Comparison of ENCODE assay signal across 1 cellular context in the genomic region with DNA sequence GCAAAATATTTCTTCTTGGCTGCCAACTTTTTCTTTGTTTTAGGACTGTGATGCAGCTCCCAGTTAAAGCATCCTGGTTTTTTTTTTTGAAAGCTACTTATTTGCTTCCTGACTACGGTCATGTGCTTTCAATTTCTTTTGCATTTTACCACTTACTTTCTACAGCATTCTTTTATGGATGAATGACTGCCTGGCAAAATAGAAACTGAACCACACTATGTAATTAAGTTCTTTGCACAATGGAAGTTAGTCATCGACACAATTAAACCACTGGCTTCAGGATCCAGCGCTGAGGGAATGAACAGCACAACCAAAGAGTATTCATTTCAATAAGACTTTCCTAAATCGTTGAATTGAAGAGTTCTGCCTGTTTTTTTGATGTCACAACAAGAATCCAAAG.
TF ChIP-seq lines count a peak whose summit lies in the region.

No MANE protein-coding gene starts in this region.

TF ChIP-seq in H1, 55 proteins besides CTCF, POLR2A, EP300 and RAD21 (continued from another document):
- TF ChIP-seq, protein P1, sequence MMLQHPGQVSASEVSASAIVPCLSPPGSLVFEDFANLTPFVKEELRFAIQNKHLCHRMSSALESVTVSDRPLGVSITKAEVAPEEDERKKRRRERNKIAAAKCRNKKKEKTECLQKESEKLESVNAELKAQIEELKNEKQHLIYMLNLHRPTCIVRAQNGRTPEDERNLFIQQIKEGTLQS (IDR thresholded peaks at IDR 0.05; ENCODE audit: insufficient read depth, low read depth, low read length) = no peak
- TF ChIP-seq, protein P2, sequence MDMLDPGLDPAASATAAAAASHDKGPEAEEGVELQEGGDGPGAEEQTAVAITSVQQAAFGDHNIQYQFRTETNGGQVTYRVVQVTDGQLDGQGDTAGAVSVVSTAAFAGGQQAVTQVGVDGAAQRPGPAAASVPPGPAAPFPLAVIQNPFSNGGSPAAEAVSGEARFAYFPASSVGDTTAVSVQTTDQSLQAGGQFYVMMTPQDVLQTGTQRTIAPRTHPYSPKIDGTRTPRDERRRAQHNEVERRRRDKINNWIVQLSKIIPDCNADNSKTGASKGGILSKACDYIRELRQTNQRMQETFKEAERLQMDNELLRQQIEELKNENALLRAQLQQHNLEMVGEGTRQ (IDR thresholded peaks at IDR 0.05; ENCODE audit: low read length) = no peak
- TF ChIP-seq ASH2L (IDR thresholded peaks at IDR 0.05; ENCODE audit: low read length) = no peak
- no peak for TF ChIP-seq ZNF274 (IDR thresholded peaks at IDR 0.05; ENCODE audit: borderline replicate concordance, extremely low read depth, low read length)
- TF ChIP-seq, protein P3, sequence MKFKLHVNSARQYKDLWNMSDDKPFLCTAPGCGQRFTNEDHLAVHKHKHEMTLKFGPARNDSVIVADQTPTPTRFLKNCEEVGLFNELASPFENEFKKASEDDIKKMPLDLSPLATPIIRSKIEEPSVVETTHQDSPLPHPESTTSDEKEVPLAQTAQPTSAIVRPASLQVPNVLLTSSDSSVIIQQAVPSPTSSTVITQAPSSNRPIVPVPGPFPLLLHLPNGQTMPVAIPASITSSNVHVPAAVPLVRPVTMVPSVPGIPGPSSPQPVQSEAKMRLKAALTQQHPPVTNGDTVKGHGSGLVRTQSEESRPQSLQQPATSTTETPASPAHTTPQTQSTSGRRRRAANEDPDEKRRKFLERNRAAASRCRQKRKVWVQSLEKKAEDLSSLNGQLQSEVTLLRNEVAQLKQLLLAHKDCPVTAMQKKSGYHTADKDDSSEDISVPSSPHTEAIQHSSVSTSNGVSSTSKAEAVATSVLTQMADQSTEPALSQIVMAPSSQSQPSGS (IDR thresholded peaks at IDR 0.05; ENCODE audit: low read length) = no peak
- TF ChIP-seq KDM1A (IDR thresholded peaks at IDR 0.05; ENCODE audit: borderline replicate concordance, low read length) = no peak
- no peak for TF ChIP-seq POU5F1 (IDR thresholded peaks at IDR 0.05; ENCODE audit: low read depth, low read length)
- TF ChIP-seq CBX5 (IDR thresholded peaks at IDR 0.05; ENCODE audit: low read depth, low read length) = no peak
- no peak for TF ChIP-seq YY1 (IDR thresholded peaks at IDR 0.05; ENCODE audit: low read depth, low read length)
- TF ChIP-seq KDM4A (IDR thresholded peaks at IDR 0.05; ENCODE audit: low read depth, low read length, severe bottlenecking) = no peak
- no peak for TF ChIP-seq GTF2F1 (IDR thresholded peaks at IDR 0.05; ENCODE audit: borderline replicate concordance, low read depth, low read length)
- no peak for TF ChIP-seq NANOG (IDR thresholded peaks at IDR 0.05; ENCODE audit: insufficient read depth, low read depth, low read length, poor library complexity, severe bottlenecking)
- TF ChIP-seq JUND (IDR thresholded peaks at IDR 0.05; ENCODE audit: low read length) = no peak
- no peak for TF ChIP-seq EGR1 (IDR thresholded peaks at IDR 0.05; ENCODE audit: borderline replicate concordance, low read depth, low read length)
- TF ChIP-seq RFX5 (IDR thresholded peaks at IDR 0.05; ENCODE audit: borderline replicate concordance, low read depth, low read length) = no peak
TF ChIP-seq in H1: peak in this region for 0.
